ENCODE assay signal across 28 cellular contexts in genomic region chr16:83589576-83589975, GRCh38.
DNase-seq lines count a peak whose midpoint lies in the region; FAIRE-seq and TF ChIP-seq lines count a peak whose summit lies in the region.
"Had no signal": no experiment of that assay in that cellular context is flagged by ENCODE, and none has a peak within 500 bp of the region (broad histone marks: within the 10 kb centered on the region; RNA-seq: fewer than 3 reads in every experiment).

No MANE protein-coding gene starts in this region.

- WGBS in neuronal stem cell (ENCODE audit: extremely low coverage in 2 of 2, insufficient read length in 2 of 2, insufficient replicate concordance in 1 of 2), 2 donors, result no CpG with 5 or more reads among the region's 6 CpGs

- intact Hi-C loops in OCI-LY7 (cut with micrococcal nuclease; ENCODE audit: unreplicated experiment), result no loop called here

- H4K20me1 ChIP-seq in OCI-LY7 (ENCODE audit: insufficient read depth, low read length) (no peaks in the 10 kb centered on the region), Karpas-422 (ENCODE audit: insufficient read depth, low read depth, low read length) (no peaks in the 10 kb centered on the region)
- H4K20me1 ChIP-seq: BLaER1 had no signal

- no peaks in the 10 kb centered on the region for H3K4me1 ChIP-seq in neuronal stem cell (ENCODE audit: control insufficient read depth in 2 of 2, insufficient read depth in 1 of 2, low read depth in 1 of 2, low read length in 2 of 2)
- H3K4me1 ChIP-seq in OCI-LY7 (ENCODE audit: insufficient read depth, low read length, poor library complexity, severe bottlenecking), result no peaks in the 10 kb centered on the region
- no peaks in the 10 kb centered on the region for H3K4me1 ChIP-seq in Karpas-422 (ENCODE audit: low read length)
- H3K4me1 ChIP-seq: BE2C had no signal

- H3K4me2 ChIP-seq in neuronal stem cell (ENCODE audit: insufficient read depth, low read length, poor library complexity, severe bottlenecking) (no peak overlapping the region), OCI-LY7 (ENCODE audit: low read length) (no peak overlapping the region), Karpas-422 (ENCODE audit: low read depth, low read length, poor library complexity, severe bottlenecking) (no peak overlapping the region)

- no peak for TF ChIP-seq CTCF in WERI-Rb-1 (IDR thresholded peaks at IDR 0.05; ENCODE audit: low read depth, low read length)
- TF ChIP-seq CTCF in nephron progenitor cell (IDR thresholded peaks at IDR 0.05), result no peak
- TF ChIP-seq CTCF in OCI-LY7 (conservative IDR thresholded peaks at IDR 0.05; ENCODE audit: low read length), result no peak

- no peak overlapping the region for H2BK15ac ChIP-seq in neuronal stem cell (ENCODE audit: low read length)

- H2AFZ ChIP-seq in neuronal stem cell (ENCODE audit: low read length) (no peak overlapping the region), OCI-LY7 (ENCODE audit: low read length) (no peak overlapping the region), Karpas-422 (ENCODE audit: low read length) (no peak overlapping the region)

- H3K4me3 ChIP-seq in WERI-Rb-1 (ENCODE audit: low read depth, low read length) (no peak overlapping the region), neuronal stem cell (ENCODE audit: low read length in 2 of 2) (no peak overlapping the region), OCI-LY7 (ENCODE audit: low read depth, low read length, poor library complexity, severe bottlenecking) (no peak overlapping the region), Karpas-422 (ENCODE audit: low read length) (no peak overlapping the region)
- H3K4me3 ChIP-seq: BLaER1, GM12878 had no signal

- no peaks in the 10 kb centered on the region for H3K36me3 ChIP-seq in WERI-Rb-1
- no peaks in the 10 kb centered on the region for H3K36me3 ChIP-seq in neuronal stem cell (replicated peaks in 1 of 2; ENCODE audit: control insufficient read depth in 2 of 2, insufficient read depth in 2 of 2, low read length in 2 of 2)
- no peaks in the 10 kb centered on the region for H3K36me3 ChIP-seq in OCI-LY7 (ENCODE audit: insufficient read depth, low read length)
- H3K36me3 ChIP-seq in Karpas-422 (ENCODE audit: insufficient read depth, low read length), result no peaks in the 10 kb centered on the region
- H3K36me3 ChIP-seq: BE2C, BLaER1 had no signal

- peak; percentile 4 for FAIRE-seq in HTR-8/SVneo (lab: Jason Lieb, UNC)
- FAIRE-seq: A204.1, GM12878, GM12892, GM18507 had no signal

- no peak overlapping the region for H3K4ac ChIP-seq in neuronal stem cell (ENCODE audit: low read length)

- H3K79me2 ChIP-seq in OCI-LY7 (ENCODE audit: insufficient read depth, low read depth, low read length) (no peaks in the 10 kb centered on the region), Karpas-422 (ENCODE audit: low read length) (no peaks in the 10 kb centered on the region)

- DNase-seq in HTR-8/SVneo (ENCODE audit: insufficient read length, low spot score) (no peak), WERI-Rb-1 (peak; percentile 62), nephron progenitor cell (no peak), neuronal stem cell (ENCODE audit: low spot score) (no peak), OCI-LY7 (ENCODE audit: low spot score) (no peak), Karpas-422 (no peak), midbrain (lab: John Stamatoyannopoulos, UW) (no peak)
- DNase-seq: 8988T; ACHN; BE2C; C1 segment of cervical spinal cord; CD4-positive, alpha-beta memory T cell; CD4-positive, CD25-positive, alpha-beta regulatory T cell; CD8-positive, alpha-beta memory T cell; COR-L47; DMS 273 treated with DMSO at 0.1 percent for 48 hours; DMS153; DMS53; DMS79; DND-41; EL; GDM1 had no signal

- H3K27ac ChIP-seq in WERI-Rb-1 (no peak overlapping the region), neuronal stem cell (replicated peaks; ENCODE audit: low read length) (no peak overlapping the region), OCI-LY7 (ENCODE audit: low read depth, low read length, poor library complexity, severe bottlenecking) (no peak overlapping the region), Karpas-422 (ENCODE audit: low read length) (no peak overlapping the region)
- H3K27ac ChIP-seq: BLaER1 had no signal

- peaks cover 4% of the 10 kb centered on the region for H3K9me3 Mint-ChIP-seq in nephron progenitor cell

- POLR2A ChIA-PET in OCI-LY7 (lab: Charles Lee), result no interaction called here

- H2AK5ac ChIP-seq in neuronal stem cell (ENCODE audit: low read depth, low read length), result no peak overlapping the region

- H4K8ac ChIP-seq in neuronal stem cell (ENCODE audit: low read depth, low read length), result no peak overlapping the region

- no peak overlapping the region for H4K91ac ChIP-seq in neuronal stem cell (ENCODE audit: low read depth, low read length, poor library complexity)

- H2BK12ac ChIP-seq in neuronal stem cell (ENCODE audit: low read length), result no peak overlapping the region

- H3K9ac ChIP-seq in neuronal stem cell (ENCODE audit: low read depth, low read length, poor library complexity) (no peak overlapping the region), Karpas-422 (ENCODE audit: low read length) (no peak overlapping the region)
- H3K9ac ChIP-seq: BLaER1 had no signal

- H3K36me3 Mint-ChIP-seq in nephron progenitor cell (ENCODE audit: low read depth), result no peaks in the 10 kb centered on the region
- H3K36me3 Mint-ChIP-seq: CD14-positive monocyte; CD4-positive, alpha-beta memory T cell; CD4-positive, CD25-positive, alpha-beta regulatory T cell; CD8-positive, alpha-beta memory T cell had no signal

- H3K4me3 Mint-ChIP-seq in nephron progenitor cell, result no peak overlapping the region
- H3K4me3 Mint-ChIP-seq: CD14-positive monocyte; CD4-positive, alpha-beta memory T cell; CD4-positive, CD25-positive, alpha-beta regulatory T cell; CD8-positive, alpha-beta memory T cell had no signal

- H3K27me3 Mint-ChIP-seq in nephron progenitor cell (ENCODE audit: low read depth, poor library complexity), result peaks cover 4% of the 10 kb centered on the region
- H3K27me3 Mint-ChIP-seq: CD4-positive, alpha-beta memory T cell; CD4-positive, CD25-positive, alpha-beta regulatory T cell had no signal

- H3K9me3 ChIP-seq in WERI-Rb-1 (ENCODE audit: severe bottlenecking) (no peaks in the 10 kb centered on the region), neuronal stem cell (replicated peaks in 1 of 2; ENCODE audit: control insufficient read depth in 2 of 2, insufficient read depth in 1 of 2, low read depth in 1 of 2, low read length in 2 of 2) (no peaks in the 10 kb centered on the region), OCI-LY7 (ENCODE audit: low read length) (no peaks in the 10 kb centered on the region), Karpas-422 (ENCODE audit: low read length) (no peaks in the 10 kb centered on the region)
- H3K9me3 ChIP-seq: BE2C, BLaER1 had no signal

- no peaks in the 10 kb centered on the region for H3K27me3 ChIP-seq in WERI-Rb-1 (ENCODE audit: insufficient read depth, low read depth, severe bottlenecking)
- H3K27me3 ChIP-seq in neuronal stem cell (ENCODE audit: control insufficient read depth in 3 of 3, insufficient read depth in 3 of 3, low read depth in 1 of 3, low read length in 3 of 3), result no peaks in the 10 kb centered on the region
- H3K27me3 ChIP-seq in Karpas-422 (ENCODE audit: low read length), result no peaks in the 10 kb centered on the region
- H3K27me3 ChIP-seq: BE2C, BLaER1 had no signal

- H3K23ac ChIP-seq in neuronal stem cell (ENCODE audit: low read depth, low read length, poor library complexity), result no peak overlapping the region

- H2BK120ac ChIP-seq in neuronal stem cell (ENCODE audit: low read depth, low read length), result no peak overlapping the region

- no peak overlapping the region for H3K14ac ChIP-seq in neuronal stem cell (ENCODE audit: low read length)

- no peaks in the 10 kb centered on the region for H3K79me1 ChIP-seq in neuronal stem cell (ENCODE audit: low read depth, low read length)

- BruUV-seq in OCI-LY7 (replicated peaks; lab: Mats Ljungman, UMichigan), result no TSS peak

- H3K18ac ChIP-seq in neuronal stem cell (ENCODE audit: low read length), result peak overlapping the region; percentile 15

- H3K4me1 Mint-ChIP-seq in nephron progenitor cell, result peaks cover 48% of the 10 kb centered on the region
- H3K4me1 Mint-ChIP-seq: CD14-positive monocyte; CD4-positive, CD25-positive, alpha-beta regulatory T cell; CD8-positive, alpha-beta memory T cell had no signal

- H3K27ac Mint-ChIP-seq in nephron progenitor cell, result peak overlapping the region; percentile 47
- H3K27ac Mint-ChIP-seq: CD14-positive monocyte; CD4-positive, alpha-beta memory T cell; CD8-positive, alpha-beta memory T cell had no signal

- no peak overlapping the region for H2BK5ac ChIP-seq in neuronal stem cell (ENCODE audit: low read length)

- CTCF ChIA-PET in OCI-LY7 (lab: Charles Lee; ENCODE audit: unreplicated experiment), result no interaction called here

- H3K9me2 ChIP-seq in OCI-LY7 (ENCODE audit: insufficient read depth, low read length) (no peaks in the 10 kb centered on the region), Karpas-422 (replicated peaks; ENCODE audit: insufficient read depth, low read length) (no peaks in the 10 kb centered on the region)
